ENCODE assay signal across 9 cellular contexts in genomic region chr4:167021545-167022155, GRCh38.
DNase-seq lines count a peak whose midpoint lies in the region; ATAC-seq, FAIRE-seq and TF ChIP-seq lines count a peak whose summit lies in the region.
"Had no signal": no experiment of that assay in that cellular context is flagged by ENCODE, and none has a peak within 500 bp of the region (broad histone marks: within the 10 kb centered on the region; RNA-seq: fewer than 3 reads in every experiment).

No MANE protein-coding gene starts in this region.

- no peaks in the 10 kb centered on the region for H3K4me1 Mint-ChIP-seq in activated naive CD8-positive, alpha-beta T cell treated with anti-CD3 and anti-CD28 coated beads, Interleukin-2, amount 10 ng/mL, durations not matched to agents 7 days and 5 days
- H3K4me1 Mint-ChIP-seq: central memory CD8-positive, alpha-beta T cell had no signal

- H3K4me1 ChIP-seq in SJSA1 (replicated peaks) (no peaks in the 10 kb centered on the region), left ventricle myocardium inferior (no peaks in the 10 kb centered on the region)

- peak; percentile 81 for ATAC-seq in GM19395 (IDR thresholded peaks at IDR 0.05; ENCODE audit: unreplicated experiment)
- ATAC-seq in activated naive CD8-positive, alpha-beta T cell treated with anti-CD3 and anti-CD28 coated beads, Interleukin-2, amount 10 ng/mL, durations not matched to agents 7 days and 5 days (ENCODE audit: low read depth): peak; percentile 58

- H3K36me3 ChIP-seq in SJSA1 (no peaks in the 10 kb centered on the region), left ventricle myocardium inferior (no peaks in the 10 kb centered on the region)

- peak; percentile 81 for TF ChIP-seq CTCF in left ventricle myocardium inferior (IDR thresholded peaks at IDR 0.05; ENCODE audit: borderline replicate concordance)

- peak; percentile 51 for DNase-seq in D341Med (ENCODE audit: low spot score)
- peak; percentile 13 for DNase-seq in HPDE6-E6E7 (ENCODE audit: extremely low spot score)
- DNase-seq in SJSA1 (ENCODE audit: low read depth in 1 of 2, low spot score in 2 of 2): peak; percentile 42 to 52
- DNase-seq in activated naive CD8-positive, alpha-beta T cell treated with anti-CD3 and anti-CD28 coated beads, Interleukin-2, amount 10 ng/mL, durations not matched to agents 7 days and 5 days: peak; percentile 60
- DNase-seq in left ventricle myocardium inferior: peak; percentile 45
- DNase-seq in retina: peak; percentile 77
- no peak for DNase-seq in RCC 7860 (ENCODE audit: low spot score)

- H3K27ac Mint-ChIP-seq in activated naive CD8-positive, alpha-beta T cell treated with anti-CD3 and anti-CD28 coated beads, Interleukin-2, amount 10 ng/mL, durations not matched to agents 7 days and 5 days: no peak overlapping the region

- POLR2A ChIA-PET in activated naive CD8-positive, alpha-beta T cell treated with anti-CD3 and anti-CD28 coated beads, Interleukin-2, amount 10 ng/mL, durations not matched to agents 7 days and 5 days (lab: Charles Lee): no interaction called here

- intact Hi-C loops in left ventricle myocardium inferior (cut with micrococcal nuclease): loop anchor here (5.0 kb wide), 1 partner anchor 271 kb away; no protein-coding TSS in a partner anchor

- H3K9me3 ChIP-seq in SJSA1 (replicated peaks) (no peaks in the 10 kb centered on the region), left ventricle myocardium inferior (replicated peaks) (no peaks in the 10 kb centered on the region)

- no peak for FAIRE-seq in RCC 7860 (lab: Jason Lieb, UNC)

- H3K27me3 Mint-ChIP-seq in activated naive CD8-positive, alpha-beta T cell treated with anti-CD3 and anti-CD28 coated beads, Interleukin-2, amount 10 ng/mL, durations not matched to agents 7 days and 5 days: no peaks in the 10 kb centered on the region
- H3K27me3 Mint-ChIP-seq: central memory CD8-positive, alpha-beta T cell had no signal

- H3K4me3 Mint-ChIP-seq in activated naive CD8-positive, alpha-beta T cell treated with anti-CD3 and anti-CD28 coated beads, Interleukin-2, amount 10 ng/mL, durations not matched to agents 7 days and 5 days: no peak overlapping the region
- H3K4me3 Mint-ChIP-seq: central memory CD8-positive, alpha-beta T cell had no signal

- no peaks in the 10 kb centered on the region for H3K36me3 Mint-ChIP-seq in activated naive CD8-positive, alpha-beta T cell treated with anti-CD3 and anti-CD28 coated beads, Interleukin-2, amount 10 ng/mL, durations not matched to agents 7 days and 5 days

- H3K9me3 Mint-ChIP-seq in activated naive CD8-positive, alpha-beta T cell treated with anti-CD3 and anti-CD28 coated beads, Interleukin-2, amount 10 ng/mL, durations not matched to agents 7 days and 5 days: no peaks in the 10 kb centered on the region
- H3K9me3 Mint-ChIP-seq: central memory CD8-positive, alpha-beta T cell had no signal

- H3K4me3 ChIP-seq in SJSA1 (no peak overlapping the region), left ventricle myocardium inferior (no peak overlapping the region)

- H3K27ac ChIP-seq in SJSA1: no peak overlapping the region
- H3K27ac ChIP-seq in left ventricle myocardium inferior (replicated peaks): no peak overlapping the region

- H3K27me3 ChIP-seq in SJSA1 (replicated peaks): no peaks in the 10 kb centered on the region
- no peaks in the 10 kb centered on the region for H3K27me3 ChIP-seq in left ventricle myocardium inferior (ENCODE audit: low read depth)
